ENCODE assay signal across 11 cellular contexts in the genomic region with DNA sequence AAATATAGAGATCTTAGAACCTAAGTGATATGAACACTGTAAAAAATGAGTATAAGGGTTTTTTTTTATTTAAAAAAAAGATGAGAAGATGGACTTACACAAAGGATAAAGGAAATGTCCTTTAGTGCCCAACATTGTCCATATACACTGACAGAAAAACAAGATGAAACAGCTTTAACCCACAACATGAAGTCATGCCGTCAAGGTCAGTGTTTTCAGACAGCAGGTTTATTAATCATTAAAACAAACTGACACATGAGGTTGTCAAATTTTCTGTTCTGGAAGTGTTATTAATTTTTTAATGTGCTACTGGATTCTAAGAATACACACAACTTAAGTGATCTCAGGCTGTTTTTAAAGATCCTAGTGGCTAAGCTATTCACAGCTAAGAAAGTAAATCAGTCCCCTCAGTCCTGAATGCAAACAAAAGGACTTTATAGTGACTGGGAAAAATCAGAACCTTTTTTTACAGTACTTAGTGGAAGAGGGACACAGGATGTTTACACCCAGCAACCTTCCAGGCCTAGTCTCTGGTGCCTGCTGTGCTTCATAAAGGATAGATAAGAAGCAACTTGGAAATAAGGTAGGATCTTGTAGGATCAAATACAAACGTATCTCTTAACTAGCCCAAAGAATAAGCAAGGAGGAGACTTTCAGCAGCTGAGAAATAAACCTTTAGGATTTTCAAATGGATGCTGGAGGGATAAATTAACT. TPM values are rescaled to one million over a fixed set of nuclear protein-coding genes. Genes with fewer than 3 reads are reported as not detected.
DNase-seq lines count a peak whose midpoint lies in the region; ATAC-seq, FAIRE-seq and TF ChIP-seq lines count a peak whose summit lies in the region.
"Had no signal": no experiment of that assay in that cellular context is flagged by ENCODE, and none has a peak within 500 bp of the region (broad histone marks: within the 10 kb centered on the region; RNA-seq: fewer than 3 reads in every experiment).

No MANE protein-coding gene starts in this region.

- H3K4me1 ChIP-seq in hepatocyte (ENCODE audit: insufficient read depth) (no peaks in the 10 kb centered on the region), heart right ventricle (peaks cover 0 to 7% (median 0%) of the 10 kb centered on the region in 9 donors), mucosa of descending colon (ENCODE audit: low read depth) (no peaks in the 10 kb centered on the region)
- H3K4me1 ChIP-seq: Peyer's patch had no signal

- TF ChIP-seq CTCF in D721Med (IDR thresholded peaks at IDR 0.05; ENCODE audit: insufficient read depth, missing control alignments) (no peak), hepatocyte (IDR thresholded peaks at IDR 0.05; ENCODE audit: poor library complexity) (no peak), heart right ventricle (IDR thresholded peaks at IDR 0.05) (no peak), mucosa of descending colon (IDR thresholded peaks at IDR 0.05) (no peak)

- no peaks in the 10 kb centered on the region for H3K79me2 ChIP-seq in hepatocyte

- DNase-seq in D721Med (ENCODE audit: insufficient read length, low spot score) (no peak), hepatocyte (ENCODE audit: low spot score) (no peak), NCI-H2107 (lab: John Stamatoyannopoulos, UW) (no peak), G401 (ENCODE audit: low spot score) (no peak), heart right ventricle (no peak), mucosa of descending colon (no peak)
- DNase-seq: Kasumi-1, Peyer's patch had no signal

- no peak overlapping the region for H3K4me2 ChIP-seq in hepatocyte

- 9% methylated on average over 2 of the region's 2 CpGs for WGBS in hepatocyte (ENCODE audit: low lambda C conversion rate, missing lambda C conversion rate)
- WGBS in heart right ventricle, 2 donors: 30 to 32% methylated on average over 2 of the region's 2 CpGs

- ATAC-seq in GM19468 (IDR thresholded peaks at IDR 0.05; ENCODE audit: extremely low read depth, unreplicated experiment): peak; percentile 27
- ATAC-seq in HG03378 (IDR thresholded peaks at IDR 0.05; ENCODE audit: unreplicated experiment): peak; percentile 53
- no peak for ATAC-seq in heart right ventricle
- no peak for ATAC-seq in mucosa of descending colon

- H3K27me3 ChIP-seq in hepatocyte (no peaks in the 10 kb centered on the region), heart right ventricle (no peaks in the 10 kb centered on the region)
- H3K27me3 ChIP-seq: Peyer's patch had no signal

- no peaks in the 10 kb centered on the region for H3K36me3 ChIP-seq in hepatocyte (replicated peaks; ENCODE audit: insufficient read depth, low read depth)
- no peaks in the 10 kb centered on the region for H3K36me3 ChIP-seq in heart right ventricle
- no peaks in the 10 kb centered on the region for H3K36me3 ChIP-seq in mucosa of descending colon (ENCODE audit: low read depth)
- H3K36me3 ChIP-seq: Peyer's patch had no signal

- FAIRE-seq in D721Med (lab: Jason Lieb, UNC): peak; percentile 91

- H2AFZ ChIP-seq in hepatocyte: peak overlapping the region; percentile 10

- H3K4me3 ChIP-seq in hepatocyte (no peak overlapping the region), heart right ventricle (no peak overlapping the region), mucosa of descending colon (no peak overlapping the region)
- H3K4me3 ChIP-seq: Peyer's patch, skin epidermis had no signal

- no peaks in the 10 kb centered on the region for H3K9me2 ChIP-seq in hepatocyte (replicated peaks; ENCODE audit: insufficient read depth)

- in situ Hi-C loops in G401 (cut with HindIII; ENCODE audit: low sequenced_read_pairs): no loop called here

- intact Hi-C loops in heart right ventricle (cut with DNase I) (no loop called here), mucosa of descending colon (cut with DNase I, micrococcal nuclease) (no loop called here)

- H4K20me1 ChIP-seq in hepatocyte (ENCODE audit: insufficient read depth, poor library complexity, severe bottlenecking): no peaks in the 10 kb centered on the region

- H3K9me3 ChIP-seq in hepatocyte (ENCODE audit: low read depth) (no peaks in the 10 kb centered on the region), heart right ventricle (no peaks in the 10 kb centered on the region), mucosa of descending colon (no peaks in the 10 kb centered on the region)
- H3K9me3 ChIP-seq: Peyer's patch had no signal

- peak overlapping the region; percentile 4 for H3K27ac ChIP-seq in hepatocyte
- peak overlapping the region in 1 of 10 donors; percentile 49 for H3K27ac ChIP-seq in heart right ventricle
- H3K27ac ChIP-seq: Peyer's patch, skin epidermis had no signal

RNA-seq across cellular contexts. Expression of gene PKN2, which starts 22.0 kb away (rescaled TPM):
- 54.0 and 55.1 TPM in 2 replicates for total RNA-seq in hepatocyte
- 16.4 and 16.8 TPM in 2 replicates for polyA plus RNA-seq in hepatocyte
- total RNA-seq in G401 (2014; rRNA removed; shearing (Covaris generic)): 26.5 and 55.6 TPM in 2 replicates
- total RNA-seq in heart right ventricle: 10 to 100 TPM; 24.9 to 42.8 (median 34.7) TPM
- polyA plus RNA-seq in heart right ventricle: 10 to 100 TPM in 1 of 2 donors, 1 to 10 TPM in 1; 6.2 to 14.7 TPM
- total RNA-seq in mucosa of descending colon: 10 to 100 TPM; 54.6 to 81.9 (median 58.0) TPM

Comparison
In these comparisons a context has a peak if more than half of its experiments do, and no peak if none do; other contexts are left out.
1. ATAC-seq: peak in GM19468 (single experiment) and HG03378 (single experiment); none in heart right ventricle (0 of 8) and mucosa of descending colon (single experiment).